Comparison of ENCODE assay signal across 1 cellular context in the genomic region with DNA sequence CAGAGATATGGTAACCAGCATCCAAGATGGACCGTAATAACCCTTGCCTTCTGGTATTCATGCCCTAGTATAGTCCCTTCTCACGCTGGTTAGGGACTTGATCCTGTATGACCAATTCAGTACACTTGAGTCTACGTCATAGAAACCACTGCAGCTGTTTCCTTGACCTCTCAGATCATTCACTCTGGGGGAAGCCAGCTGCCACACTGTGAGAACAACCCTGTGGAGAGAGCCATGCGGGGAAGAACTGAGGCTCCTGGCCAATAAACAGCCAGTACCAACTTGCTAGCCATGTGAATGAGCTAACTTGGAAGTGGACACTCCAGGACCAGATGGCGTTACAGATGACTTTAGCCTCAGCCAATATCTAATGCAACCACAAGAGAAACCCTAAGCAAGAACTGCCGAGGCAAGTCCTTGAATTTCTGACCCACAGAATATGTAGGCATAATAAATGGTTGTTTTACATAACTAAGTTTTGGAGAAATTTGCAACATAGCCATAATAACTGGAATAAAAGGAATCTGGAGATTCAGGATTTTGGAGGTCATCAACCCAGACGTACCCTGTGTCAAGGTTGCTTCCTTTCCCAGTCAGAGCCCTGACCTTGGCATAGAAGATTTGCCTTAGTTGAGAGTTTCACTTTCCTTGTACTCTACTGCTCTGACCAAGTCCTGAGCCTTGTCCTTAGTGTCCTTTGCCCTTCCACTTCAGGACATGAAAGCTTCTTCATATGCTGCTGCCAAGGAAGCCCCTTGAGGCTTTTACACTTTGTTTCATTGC.
TF ChIP-seq lines count a peak whose summit lies in the region.

No MANE protein-coding gene starts in this region.

TF ChIP-seq in HEK293, 187 proteins besides CTCF, POLR2A, EP300 and RAD21:
- peak; percentile 30 for TF ChIP-seq ZIC2 (tag by site-specific recombination; IDR thresholded peaks at IDR 0.05)
- no peak for TF ChIP-seq ZNF558 (tag by site-specific recombination; IDR thresholded peaks at IDR 0.05)
TF ChIP-seq in HEK293: peak in this region for 1.
